8 cellular contexts compared by ENCODE assay signal in the genomic region with DNA sequence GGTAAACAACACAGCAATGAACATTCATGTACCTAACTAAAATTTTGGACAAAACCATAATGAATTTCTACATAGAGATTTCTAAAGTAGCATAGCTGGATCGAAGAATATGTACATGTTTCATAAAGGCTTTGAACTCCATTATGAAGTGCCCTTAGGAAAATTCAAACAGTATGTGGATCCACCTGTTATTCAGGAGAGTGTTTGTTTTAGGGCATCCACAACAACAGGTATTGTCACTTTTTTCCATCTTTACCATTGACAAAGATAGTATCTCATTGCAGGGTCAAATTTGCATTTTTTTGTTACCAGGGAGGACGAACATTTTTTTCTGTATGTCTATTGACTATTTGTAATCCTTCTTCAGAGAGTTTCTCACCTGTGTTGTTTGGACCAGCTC.
"Had no signal": no experiment of that assay in that cellular context is flagged by ENCODE, and none has a peak within 500 bp of the region (broad histone marks: within the 10 kb centered on the region; RNA-seq: fewer than 3 reads in every experiment).

No MANE protein-coding gene starts in this region.

- FAIRE-seq: G401.6, GM12878, GM12891, GM12892, GM18507, GM19239 had no signal

- H3K4me3 ChIP-seq: GM12878 had no signal

- DNase-seq: GDM1, GF-D8 had no signal
